8 cellular contexts compared by ENCODE assay signal in genomic region chr11:18721576-18722292, GRCh38. TPM values are rescaled to one million over a fixed set of nuclear protein-coding genes. Genes with fewer than 3 reads are reported as not detected.
DNase-seq lines count a peak whose midpoint lies in the region; ATAC-seq and TF ChIP-seq lines count a peak whose summit lies in the region.

No MANE protein-coding gene starts in this region.

- no peaks in the 10 kb centered on the region; the same call in 1 of the 2 replicates for H3K27me3 ChIP-seq in GM06990 (replicated peaks; ENCODE audit: control insufficient read depth, insufficient read depth, low read length)
- no peaks in the 10 kb centered on the region for H3K27me3 ChIP-seq in breast epithelium
- H3K27me3 ChIP-seq in kidney epithelial cell (ENCODE audit: control insufficient read depth, insufficient read depth, low read length): peaks cover 3% of the 10 kb centered on the region

- intact Hi-C loops in breast epithelium (cut with DNase I; ENCODE audit: low total_unique reads): no loop called here

- H3K27ac ChIP-seq in breast epithelium: peak overlapping the region; percentile 71 to 85

- no peaks in the 10 kb centered on the region for H3K9me3 ChIP-seq in breast epithelium

- TF ChIP-seq EP300 in Ishikawa (IDR thresholded peaks at IDR 0.05; ENCODE audit: borderline replicate concordance): no peak

- H3K4me3 ChIP-seq in GM06990 (replicated peaks; ENCODE audit: low read depth, low read length): peak overlapping the region; percentile 61
- H3K4me3 ChIP-seq in breast epithelium: peak overlapping the region; percentile 49 to 69 (median 69)
- H3K4me3 ChIP-seq in kidney epithelial cell (ENCODE audit: low read depth, low read length): peak overlapping the region; percentile 38

- DNase-seq in GM06990 (ENCODE audit: extremely low read depth, insufficient read length) (peak; percentile 52), T-helper 2 cell (peak in 3 of 5 experiments; percentile 24 to 42 (median 26)), breast epithelium (ENCODE audit: low spot score in 2 of 2) (no peak), kidney epithelial cell (ENCODE audit: low read depth) (no peak), NCI-H226 (no peak)
- peak; percentile 52 to 56 for DNase-seq in stimulated activated CD4-positive, alpha-beta T cell treated with anti-CD3 and anti-CD28 coated beads, Interleukin-2, amount 100 ng/mL, for 48 hours

- no peak for TF ChIP-seq POLR2A in breast epithelium (IDR thresholded peaks at IDR 0.05)

- TF ChIP-seq CTCF in GM06990 (IDR thresholded peaks at IDR 0.05; ENCODE audit: insufficient read depth, low read length, poor library complexity, severe bottlenecking): peak; percentile 93
- peak; percentile 54 to 70 (median 57) for TF ChIP-seq CTCF in breast epithelium (IDR thresholded peaks at IDR 0.05)
- peak; percentile 83 for TF ChIP-seq CTCF in kidney epithelial cell (IDR thresholded peaks at IDR 0.05; ENCODE audit: insufficient read depth, low read length, poor library complexity, severe bottlenecking)

- TF ChIP-seq RAD21 in Ishikawa (IDR thresholded peaks at IDR 0.05; ENCODE audit: low read depth): peak; percentile 23; the same call in 1 of the 2 replicates

- ATAC-seq in GM21529 (IDR thresholded peaks at IDR 0.05; ENCODE audit: unreplicated experiment): peak; percentile 78

- H3K36me3 ChIP-seq in GM06990 (ENCODE audit: control insufficient read depth, insufficient read depth, low read length) (no peaks in the 10 kb centered on the region), breast epithelium (no peaks in the 10 kb centered on the region), kidney epithelial cell (ENCODE audit: control insufficient read depth, insufficient read depth, low read length) (no peaks in the 10 kb centered on the region)

- H3K4me1 ChIP-seq in breast epithelium: no peaks in the 10 kb centered on the region

TF ChIP-seq in Ishikawa, 13 proteins besides CTCF, POLR2A, EP300 and RAD21:
- TF ChIP-seq, protein P1, sequence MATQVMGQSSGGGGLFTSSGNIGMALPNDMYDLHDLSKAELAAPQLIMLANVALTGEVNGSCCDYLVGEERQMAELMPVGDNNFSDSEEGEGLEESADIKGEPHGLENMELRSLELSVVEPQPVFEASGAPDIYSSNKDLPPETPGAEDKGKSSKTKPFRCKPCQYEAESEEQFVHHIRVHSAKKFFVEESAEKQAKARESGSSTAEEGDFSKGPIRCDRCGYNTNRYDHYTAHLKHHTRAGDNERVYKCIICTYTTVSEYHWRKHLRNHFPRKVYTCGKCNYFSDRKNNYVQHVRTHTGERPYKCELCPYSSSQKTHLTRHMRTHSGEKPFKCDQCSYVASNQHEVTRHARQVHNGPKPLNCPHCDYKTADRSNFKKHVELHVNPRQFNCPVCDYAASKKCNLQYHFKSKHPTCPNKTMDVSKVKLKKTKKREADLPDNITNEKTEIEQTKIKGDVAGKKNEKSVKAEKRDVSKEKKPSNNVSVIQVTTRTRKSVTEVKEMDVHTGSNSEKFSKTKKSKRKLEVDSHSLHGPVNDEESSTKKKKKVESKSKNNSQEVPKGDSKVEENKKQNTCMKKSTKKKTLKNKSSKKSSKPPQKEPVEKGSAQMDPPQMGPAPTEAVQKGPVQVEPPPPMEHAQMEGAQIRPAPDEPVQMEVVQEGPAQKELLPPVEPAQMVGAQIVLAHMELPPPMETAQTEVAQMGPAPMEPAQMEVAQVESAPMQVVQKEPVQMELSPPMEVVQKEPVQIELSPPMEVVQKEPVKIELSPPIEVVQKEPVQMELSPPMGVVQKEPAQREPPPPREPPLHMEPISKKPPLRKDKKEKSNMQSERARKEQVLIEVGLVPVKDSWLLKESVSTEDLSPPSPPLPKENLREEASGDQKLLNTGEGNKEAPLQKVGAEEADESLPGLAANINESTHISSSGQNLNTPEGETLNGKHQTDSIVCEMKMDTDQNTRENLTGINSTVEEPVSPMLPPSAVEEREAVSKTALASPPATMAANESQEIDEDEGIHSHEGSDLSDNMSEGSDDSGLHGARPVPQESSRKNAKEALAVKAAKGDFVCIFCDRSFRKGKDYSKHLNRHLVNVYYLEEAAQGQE (IDR thresholded peaks at IDR 0.05; ENCODE audit: low read depth): no peak
- TF ChIP-seq CEBPB (IDR thresholded peaks at IDR 0.05) (no peak), TEAD4 (IDR thresholded peaks at IDR 0.05) (no peak)

RNA-seq across cellular contexts. Expression of gene IGSF22, which starts 4.3 kb away (rescaled TPM):
- total RNA-seq in breast epithelium (under 1 TPM in 2 of 3 donors, not detected in 1; 0.44 to 0.66 TPM), kidney epithelial cell (0.04 TPM in 1 of 2 replicates, not detected in the other)

RNA-seq across cellular contexts. Expression of gene TMEM86A, which starts 23.2 kb away (rescaled TPM):
- 10 to 100 TPM in 2 of 3 donors, 1 to 10 TPM in 1; 9.9 to 16.7 (median 12.7) TPM for total RNA-seq in breast epithelium
- total RNA-seq in kidney epithelial cell: 3.1 and 5.0 TPM in 2 replicates

Comparison
In these comparisons a context has a peak if more than half of its experiments do, and no peak if none do; other contexts are left out.
1. DNase-seq: peak in GM06990 (single experiment), T-helper 2 cell (3 of 5) and stimulated activated CD4-positive, alpha-beta T cell treated with anti-CD3 and anti-CD28 coated beads, Interleukin-2, amount 100 ng/mL, for 48 hours (2 of 2); none in breast epithelium (0 of 2), kidney epithelial cell (single experiment) and NCI-H226 (single experiment).
2. Peak in every context shown above with its lines, with median percentiles within 50 percentile points of each other: H3K4me3 ChIP-seq and CTCF ChIP-seq.